ENCODE assay signal across 27 cellular contexts in the genomic region with DNA sequence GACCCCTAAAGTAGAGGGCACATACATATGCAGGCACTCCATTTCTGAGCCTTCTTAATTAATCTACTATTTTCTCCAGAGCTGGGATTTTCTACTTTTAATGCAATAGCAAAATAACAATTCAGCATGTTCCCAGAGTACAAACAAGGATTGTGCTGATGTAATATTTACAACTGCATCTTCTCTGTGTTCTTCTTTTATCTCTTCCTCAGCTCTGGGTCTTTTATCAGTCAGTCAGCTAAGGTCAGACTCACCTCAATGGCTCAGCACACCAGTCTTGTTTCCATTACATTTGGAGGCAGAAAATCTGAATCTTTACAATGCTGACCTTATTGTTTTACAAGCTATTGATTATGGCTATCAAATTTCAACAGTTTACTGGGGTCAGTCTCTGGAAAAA.
DNase-seq lines count a peak whose midpoint lies in the region; ATAC-seq, FAIRE-seq and TF ChIP-seq lines count a peak whose summit lies in the region.
"Had no signal": no experiment of that assay in that cellular context is flagged by ENCODE, and none has a peak within 500 bp of the region (broad histone marks: within the 10 kb centered on the region; RNA-seq: fewer than 3 reads in every experiment).

No MANE protein-coding gene starts in this region.

- no peak for ATAC-seq in HepG2
- ATAC-seq: A549, GM12878 had no signal

- no peaks in the 10 kb centered on the region for H3K36me3 Mint-ChIP-seq in neural progenitor cell
- H3K36me3 Mint-ChIP-seq: CD14-positive monocyte; CD8-positive, alpha-beta memory T cell had no signal

- no peaks in the 10 kb centered on the region for H3F3A ChIP-seq in neural progenitor cell (ENCODE audit: low read depth)

- CTCF ChIA-PET in HepG2 (lab: Yijun Ruan, JAX; ENCODE audit: low intra/inter-chr PET ratio, low total read pairs) (no interaction called here), HEK293 (lab: Yijun Ruan, JAX) (interaction anchor here (0.6 kb wide), 1 partner anchor 309 kb away, joined by 4 read pairs; no protein-coding TSS in a partner anchor)

- no peaks in the 10 kb centered on the region for H3K9me3 Mint-ChIP-seq in neural progenitor cell
- H3K9me3 Mint-ChIP-seq: CD4-positive, alpha-beta T cell; CD8-positive, alpha-beta memory T cell had no signal

- no TSS peak for BruUV-seq in HepG2 (replicated peaks; lab: Mats Ljungman, UMichigan)

- H3K4me2 ChIP-seq in HepG2 (ENCODE audit: low read depth, low read length) (no peak overlapping the region), neural progenitor cell (no peak overlapping the region)
- H3K4me2 ChIP-seq: A549; BLaER1 treated with 17β-estradiol and CSF1 and Interleukin-3, amounts not matched to agents 10 nM and 100 nM had no signal

- H3K27me3 ChIP-seq in liver (ENCODE audit: control insufficient read depth in 4 of 4, insufficient read depth in 4 of 4, low read length in 3 of 4) (no peaks in the 10 kb centered on the region), HepG2 (ENCODE audit: control insufficient read depth in 1 of 2, insufficient read depth in 2 of 2, low read length in 2 of 2) (no peaks in the 10 kb centered on the region), neural progenitor cell (no peaks in the 10 kb centered on the region), esophagus muscularis mucosa (no peaks in the 10 kb centered on the region)
- H3K27me3 ChIP-seq: BLaER1 treated with 17β-estradiol and CSF1 and Interleukin-3, amounts not matched to agents 10 nM and 100 nM had no signal

- no peak for TF ChIP-seq RAD21 in liver (IDR thresholded peaks at IDR 0.05)
- no peak for TF ChIP-seq RAD21 in HepG2 (CRISPR knock-in tag; IDR thresholded peaks at IDR 0.05)

- H3K4me1 ChIP-seq in liver (ENCODE audit: control insufficient read depth in 4 of 4, insufficient read depth in 4 of 4, low read length in 3 of 4) (no peaks in the 10 kb centered on the region), HepG2 (ENCODE audit: insufficient read depth, low read length) (no peaks in the 10 kb centered on the region), HEK293 (ENCODE audit: control insufficient read depth, insufficient read depth, low read length) (no peaks in the 10 kb centered on the region), neural progenitor cell (no peaks in the 10 kb centered on the region), esophagus muscularis mucosa (no peaks in the 10 kb centered on the region)
- H3K4me1 ChIP-seq: A549; BLaER1 treated with 17β-estradiol and CSF1 and Interleukin-3, amounts not matched to agents 10 nM and 100 nM had no signal

- in situ Hi-C loops in HepG2 (cut with HindIII; ENCODE audit: extremely low pct_ligation_motif_present, low pct_unique_long_range_greater_than_20kb) = no loop called here
- in situ Hi-C loops in GM13977 (cut with MboI; ENCODE audit: low pct_unique_long_range_greater_than_20kb, low sequenced_read_pairs, unreplicated experiment) = no loop called here

- no peaks in the 10 kb centered on the region for H3K36me3 ChIP-seq in liver (ENCODE audit: control insufficient read depth in 4 of 4, insufficient read depth in 3 of 4, low read depth in 1 of 4, low read length in 3 of 4)
- H3K36me3 ChIP-seq in HepG2 (replicated peaks in 1 of 2; ENCODE audit: control insufficient read depth in 1 of 2, insufficient read depth in 2 of 2, low read length in 2 of 2) = no peaks in the 10 kb centered on the region
- H3K36me3 ChIP-seq in HEK293 (ENCODE audit: control insufficient read depth in 2 of 2, insufficient read depth in 1 of 2, low read length in 2 of 2) = no peaks in the 10 kb centered on the region
- H3K36me3 ChIP-seq in neural progenitor cell = no peaks in the 10 kb centered on the region
- no peaks in the 10 kb centered on the region for H3K36me3 ChIP-seq in esophagus muscularis mucosa
- H3K36me3 ChIP-seq: BE2C; BLaER1 treated with 17β-estradiol and CSF1 and Interleukin-3, amounts not matched to agents 10 nM and 100 nM had no signal

- no peak for DNase-seq in HepG2 (ENCODE audit: low spot score)
- DNase-seq in amniotic epithelial cell (ENCODE audit: low read depth) = peak; percentile 13
- no peak for DNase-seq in neural progenitor cell (ENCODE audit: low spot score)
- no peak for DNase-seq in cerebellar nuclear complex (lab: John Stamatoyannopoulos, UW)
- DNase-seq in GM13977 (ENCODE audit: low spot score) = no peak
- DNase-seq in esophagus muscularis mucosa (ENCODE audit: extremely low spot score) = no peak
- DNase-seq: 8988T; ACHN; AML-193; BE2C; CD4-positive, alpha-beta T cell; CD8-positive, alpha-beta memory T cell; DMS 273 treated with DMSO at 0.1 percent for 48 hours; DMS79; EL; GDM1; GOT3; H7; HCEC 1CT had no signal

- H3K4me3 Mint-ChIP-seq in neural progenitor cell = no peak overlapping the region
- H3K4me3 Mint-ChIP-seq: CD14-positive monocyte; CD4-positive, alpha-beta T cell; CD8-positive, alpha-beta memory T cell had no signal

- POLR2A ChIA-PET in HepG2 (lab: Yijun Ruan, JAX) (no interaction called here), HEK293 (lab: Yijun Ruan, JAX) (no interaction called here)

- FAIRE-seq in HepG2 (lab: Jason Lieb, UNC) = no peak
- FAIRE-seq: A549, D721Med, GM12878, GM18507 had no signal

- H3K27ac ChIP-seq in liver (ENCODE audit: low read depth in 1 of 2, low read length in 2 of 2) = no peak overlapping the region
- no peak overlapping the region for H3K27ac ChIP-seq in HepG2 (ENCODE audit: extremely low read length, insufficient read depth, low read length)
- no peak overlapping the region for H3K27ac ChIP-seq in HEK293 (ENCODE audit: extremely low read depth, low read depth, low read length)
- H3K27ac ChIP-seq in neural progenitor cell = no peak overlapping the region
- H3K27ac ChIP-seq in esophagus muscularis mucosa (replicated peaks in 1 of 4) = no peak overlapping the region
- H3K27ac ChIP-seq: BLaER1 treated with 17β-estradiol and CSF1 and Interleukin-3, amounts not matched to agents 10 nM and 100 nM had no signal

- TF ChIP-seq EP300 in HepG2 (IDR thresholded peaks at IDR 0.05; ENCODE audit: low read depth in 2 of 2, low read length in 2 of 2) = no peak
- no peak for TF ChIP-seq EP300 in HepG2 (CRISPR knock-in tag; IDR thresholded peaks at IDR 0.05; ENCODE audit: borderline replicate concordance)
- TF ChIP-seq EP300 in esophagus muscularis mucosa (IDR thresholded peaks at IDR 0.05) = no peak

- H3K4me1 Mint-ChIP-seq in neural progenitor cell = no peaks in the 10 kb centered on the region

- TF ChIP-seq POLR2A in HepG2 (IDR thresholded peaks at IDR 0.05; ENCODE audit: insufficient read depth in 1 of 2, low read depth in 2 of 2, low read length in 2 of 2) (no peak), esophagus muscularis mucosa (IDR thresholded peaks at IDR 0.05; ENCODE audit: low read depth) (no peak)

- TF ChIP-seq CTCF in liver (IDR thresholded peaks at IDR 0.05; ENCODE audit: low read depth, low read length, missing input control) (no peak), HepG2 (CRISPR knock-in tag; IDR thresholded peaks at IDR 0.05) (no peak), HEK293 (tag by site-specific recombination; IDR thresholded peaks at IDR 0.05) (no peak), neural progenitor cell (IDR thresholded peaks at IDR 0.05) (no peak), GM13977 (IDR thresholded peaks at IDR 0.05; ENCODE audit: extremely low read depth, insufficient read depth, missing control alignments) (no peak), esophagus muscularis mucosa (IDR thresholded peaks at IDR 0.05) (no peak)

- H3K9ac ChIP-seq in liver (ENCODE audit: low read depth in 1 of 2, low read length in 2 of 2) (no peak overlapping the region), HepG2 (ENCODE audit: insufficient read depth, low read depth, low read length) (no peak overlapping the region), neural progenitor cell (no peak overlapping the region)
- H3K9ac ChIP-seq: BLaER1 treated with 17β-estradiol and CSF1 and Interleukin-3, amounts not matched to agents 10 nM and 100 nM had no signal

- no peaks in the 10 kb centered on the region for H3K27me3 Mint-ChIP-seq in neural progenitor cell (ENCODE audit: insufficient read depth, low read depth)

- H3K4me3 ChIP-seq in liver (ENCODE audit: low read depth in 1 of 3, low read length in 3 of 3) (no peak overlapping the region), HepG2 (replicated peaks in 1 of 3; ENCODE audit: insufficient read depth in 1 of 3, low read depth in 2 of 3, low read length in 3 of 3) (no peak overlapping the region), HEK293 (ENCODE audit: low read depth, low read length) (no peak overlapping the region), neural progenitor cell (no peak overlapping the region), esophagus muscularis mucosa (no peak overlapping the region)
- H3K4me3 ChIP-seq: A549; BLaER1 treated with 17β-estradiol and CSF1 and Interleukin-3, amounts not matched to agents 10 nM and 100 nM; GM12878 had no signal

- H3K9me3 ChIP-seq in liver (ENCODE audit: control insufficient read depth in 4 of 4, low read length in 3 of 4) (no peaks in the 10 kb centered on the region), HepG2 (ENCODE audit: low read length) (no peaks in the 10 kb centered on the region), HEK293 (ENCODE audit: control insufficient read depth, insufficient read depth, low read depth, low read length) (no peaks in the 10 kb centered on the region), neural progenitor cell (ENCODE audit: low read depth) (no peaks in the 10 kb centered on the region), esophagus muscularis mucosa (no peaks in the 10 kb centered on the region)
- H3K9me3 ChIP-seq: A549; BE2C; BLaER1 treated with 17β-estradiol and CSF1 and Interleukin-3, amounts not matched to agents 10 nM and 100 nM had no signal

- H3K27ac Mint-ChIP-seq in neural progenitor cell = no peak overlapping the region
- H3K27ac Mint-ChIP-seq: CD14-positive monocyte; CD4-positive, alpha-beta T cell; CD8-positive, alpha-beta memory T cell had no signal

- intact Hi-C loops in HepG2 (cut with micrococcal nuclease; ENCODE audit: unreplicated experiment) = no loop called here
- intact Hi-C loops in esophagus muscularis mucosa (cut with DNase I) = no loop called here

- no peaks in the 10 kb centered on the region for H4K20me1 ChIP-seq in HepG2 (ENCODE audit: insufficient read depth, low read length)
- H4K20me1 ChIP-seq in neural progenitor cell (ENCODE audit: low read depth) = no peaks in the 10 kb centered on the region
- H4K20me1 ChIP-seq: BLaER1 treated with 17β-estradiol and CSF1 and Interleukin-3, amounts not matched to agents 10 nM and 100 nM had no signal

- no peaks in the 10 kb centered on the region for H3K79me2 ChIP-seq in HepG2 (ENCODE audit: insufficient read depth, low read length)
- no peaks in the 10 kb centered on the region for H3K79me2 ChIP-seq in neural progenitor cell (ENCODE audit: low read depth)

- H2AFZ ChIP-seq in HepG2 (ENCODE audit: low read length) = no peak overlapping the region
- H2AFZ ChIP-seq in neural progenitor cell (replicated peaks) = peak overlapping the region; percentile 21

TF ChIP-seq in HepG2, 621 proteins besides CTCF, POLR2A, EP300 and RAD21 (continues in another document):
- TF ChIP-seq ZNF775 (CRISPR knock-in tag; IDR thresholded peaks at IDR 0.05; ENCODE audit: borderline replicate concordance) = no peak
- no peak for TF ChIP-seq SOX6 (IDR thresholded peaks at IDR 0.05)
- no peak for TF ChIP-seq SOX6 (CRISPR knock-in tag; IDR thresholded peaks at IDR 0.05)

TF ChIP-seq in HEK293, 187 proteins besides CTCF, POLR2A, EP300 and RAD21 (continues in another document):
- TF ChIP-seq GLIS1 (tag by site-specific recombination; IDR thresholded peaks at IDR 0.05) (no peak), TCF7L2 (IDR thresholded peaks at IDR 0.05; ENCODE audit: borderline replicate concordance, low read depth, low read length) (0 out of 2 replicates have a peak, but pooled peaks have one; percentile 17)
